Comparison of ENCODE assay signal across 17 cellular contexts in genomic region chr11:105968021-105968697, GRCh38. TPM values are rescaled to one million over a fixed set of nuclear protein-coding genes. Genes with fewer than 3 reads are reported as not detected.
DNase-seq lines count a peak whose midpoint lies in the region; ATAC-seq, FAIRE-seq and TF ChIP-seq lines count a peak whose summit lies in the region.
"Had no signal": no experiment of that assay in that cellular context is flagged by ENCODE, and none has a peak within 500 bp of the region (broad histone marks: within the 10 kb centered on the region; RNA-seq: fewer than 3 reads in every experiment).

No MANE protein-coding gene starts in this region.

- DNase-seq in ELR (ENCODE audit: low read depth) (peak; percentile 68), PC-3 (peak; percentile 79), endothelial cell of umbilical vein (ENCODE audit: low read depth, low spot score) (no peak), mesothelial cell of epicardium (ENCODE audit: low spot score in 2 of 2, unreplicated experiment in 2 of 2) (no peak), cortex of kidney (lab: John Stamatoyannopoulos, UW) (no peak), NCI-H1048 (lab: John Stamatoyannopoulos, UW) (no peak), Karpas-422 (no peak)
- DNase-seq in effector memory CD8-positive, alpha-beta T cell = no peak
- DNase-seq: amniotic stem cell, BE2C, DND-41, MG63, NCI-H2029 treated with DMSO at 0.1 percent for 48 hours, SIG-M5, testis had no signal

- H3K9me3 ChIP-seq in PC-3 (ENCODE audit: low read length) = no peaks in the 10 kb centered on the region
- no peaks in the 10 kb centered on the region for H3K9me3 ChIP-seq in endothelial cell of umbilical vein (replicated peaks; ENCODE audit: control insufficient read depth, insufficient read depth, low read length)
- H3K9me3 ChIP-seq in Karpas-422 (ENCODE audit: low read length) = no peaks in the 10 kb centered on the region
- H3K9me3 ChIP-seq: BE2C, gastroesophageal sphincter, MG63, testis had no signal

- peaks cover 10% of the 10 kb centered on the region for H3K4me1 ChIP-seq in PC-3 (ENCODE audit: insufficient read depth, low read length)
- no peaks in the 10 kb centered on the region for H3K4me1 ChIP-seq in endothelial cell of umbilical vein (ENCODE audit: control insufficient read depth, extremely low read depth, insufficient read depth, low read length)
- H3K4me1 ChIP-seq in Karpas-422 (ENCODE audit: low read length) = no peaks in the 10 kb centered on the region
- H3K4me1 ChIP-seq: BE2C, gastroesophageal sphincter, parathyroid adenoma, testis had no signal

- H3K27me3 Mint-ChIP-seq in mesothelial cell of epicardium (ENCODE audit: low read depth) = no peaks in the 10 kb centered on the region
- H3K27me3 Mint-ChIP-seq in effector memory CD8-positive, alpha-beta T cell = no peaks in the 10 kb centered on the region

- H3K4me1 Mint-ChIP-seq in mesothelial cell of epicardium = no peaks in the 10 kb centered on the region
- H3K4me1 Mint-ChIP-seq in effector memory CD8-positive, alpha-beta T cell (ENCODE audit: low read depth in 2 of 2) = no peaks in the 10 kb centered on the region

- no peak for TF ChIP-seq POLR2A in endothelial cell of umbilical vein (IDR thresholded peaks at IDR 0.05; ENCODE audit: low read depth, low read length)

- H3K4me3 Mint-ChIP-seq in mesothelial cell of epicardium = no peak overlapping the region
- no peak overlapping the region for H3K4me3 Mint-ChIP-seq in effector memory CD8-positive, alpha-beta T cell

- no peak overlapping the region for H3K4me3 ChIP-seq in PC-3 (ENCODE audit: low read length)
- H3K4me3 ChIP-seq in endothelial cell of umbilical vein (replicated peaks in 1 of 3; ENCODE audit: insufficient read depth in 1 of 3, low read depth in 1 of 3, low read length in 3 of 3) = no peak overlapping the region
- no peak overlapping the region for H3K4me3 ChIP-seq in Karpas-422 (ENCODE audit: low read length)
- H3K4me3 ChIP-seq: gastroesophageal sphincter, MG63, testis had no signal

- no peaks in the 10 kb centered on the region for H3K9me3 Mint-ChIP-seq in mesothelial cell of epicardium
- no peaks in the 10 kb centered on the region for H3K9me3 Mint-ChIP-seq in effector memory CD8-positive, alpha-beta T cell

- TF ChIP-seq CTCF in PC-3 (conservative IDR thresholded peaks at IDR 0.05; ENCODE audit: low read depth, low read length) = no peak
- no peak for TF ChIP-seq CTCF in endothelial cell of umbilical vein (IDR thresholded peaks at IDR 0.05; ENCODE audit: extremely low read depth in 1 of 2, insufficient read depth in 1 of 2, low read depth in 1 of 2, low read length in 2 of 2)
- TF ChIP-seq CTCF in mesothelial cell of epicardium (IDR thresholded peaks at IDR 0.05; ENCODE audit: unreplicated experiment) = no peak

- peak; percentile 100 for ATAC-seq in PC-3
- ATAC-seq in effector memory CD8-positive, alpha-beta T cell (replicated peaks) = no peak
- ATAC-seq: gastroesophageal sphincter had no signal

- H3K4me2 ChIP-seq in PC-3 (ENCODE audit: low read length) = peak overlapping the region; percentile 7; the same call in 1 of the 2 replicates
- H3K4me2 ChIP-seq in endothelial cell of umbilical vein (ENCODE audit: insufficient read depth, low read length) = no peak overlapping the region
- no peak overlapping the region for H3K4me2 ChIP-seq in Karpas-422 (ENCODE audit: low read depth, low read length, poor library complexity, severe bottlenecking)

- intact Hi-C loops in PC-3 (cut with micrococcal nuclease) (no loop called here), endothelial cell of umbilical vein (cut with micrococcal nuclease) (no loop called here)

- dilution Hi-C loops in endothelial cell of umbilical vein (cut with MboI; ENCODE audit: extremely low pct_ligation_motif_present, low sequenced_read_pairs) = no loop called here

- H3K9me2 ChIP-seq in PC-3 (replicated peaks; ENCODE audit: low read length) (no peaks in the 10 kb centered on the region), Karpas-422 (replicated peaks; ENCODE audit: insufficient read depth, low read length) (no peaks in the 10 kb centered on the region)

- CTCF ChIA-PET in PC-3 (lab: Charles Lee) = no interaction called here
- CTCF ChIA-PET in endothelial cell of umbilical vein (lab: Charles Lee) = no interaction called here

- no peaks in the 10 kb centered on the region for H3F3A ChIP-seq in PC-3 (ENCODE audit: low read length, unreplicated experiment)

- H3K27me3 ChIP-seq in PC-3 (ENCODE audit: low read length) = no peaks in the 10 kb centered on the region
- H3K27me3 ChIP-seq in endothelial cell of umbilical vein (ENCODE audit: control insufficient read depth in 2 of 2, insufficient read depth in 2 of 2, low read length in 2 of 2) = no peaks in the 10 kb centered on the region
- no peaks in the 10 kb centered on the region for H3K27me3 ChIP-seq in Karpas-422 (ENCODE audit: low read length)
- H3K27me3 ChIP-seq: BE2C, gastroesophageal sphincter, MG63, testis had no signal

- H3K36me3 Mint-ChIP-seq in mesothelial cell of epicardium = no peaks in the 10 kb centered on the region
- H3K36me3 Mint-ChIP-seq in effector memory CD8-positive, alpha-beta T cell (ENCODE audit: insufficient read depth) = no peaks in the 10 kb centered on the region

- BruUV-seq in PC-3 (replicated peaks; lab: Mats Ljungman, UMichigan) = no TSS peak
- no TSS peak for BruUV-seq in endothelial cell of umbilical vein (replicated peaks; lab: Mats Ljungman, UMichigan)

- H3K36me3 ChIP-seq in PC-3 (ENCODE audit: low read depth, low read length) (no peaks in the 10 kb centered on the region), endothelial cell of umbilical vein (ENCODE audit: control insufficient read depth in 2 of 2, extremely low read depth in 1 of 2, insufficient read depth in 2 of 2, low read length in 2 of 2) (no peaks in the 10 kb centered on the region), Karpas-422 (ENCODE audit: insufficient read depth, low read length) (no peaks in the 10 kb centered on the region)
- H3K36me3 ChIP-seq: BE2C, gastroesophageal sphincter, MG63 had no signal

- peak overlapping the region; percentile 6 for H3K27ac Mint-ChIP-seq in mesothelial cell of epicardium
- H3K27ac Mint-ChIP-seq in effector memory CD8-positive, alpha-beta T cell = no peak overlapping the region

- POLR2A ChIA-PET in PC-3 (lab: Charles Lee; ENCODE audit: unreplicated experiment) (no interaction called here), endothelial cell of umbilical vein (lab: Charles Lee) (no interaction called here)

- H3K9me1 ChIP-seq in endothelial cell of umbilical vein (replicated peaks; ENCODE audit: control insufficient read depth, extremely low read depth, insufficient read depth, low read length) = no peaks in the 10 kb centered on the region

- peak; percentile 76 for FAIRE-seq in endothelial cell of umbilical vein (lab: Jason Lieb, UNC)

- H3K9ac ChIP-seq in PC-3 (ENCODE audit: low read length) (no peak overlapping the region), endothelial cell of umbilical vein (replicated peaks; ENCODE audit: extremely low read depth, insufficient read depth, low read length) (no peak overlapping the region), Karpas-422 (ENCODE audit: low read length) (no peak overlapping the region)
- H3K9ac ChIP-seq: parathyroid adenoma had no signal

- H2AFZ ChIP-seq in PC-3 (ENCODE audit: low read length) (no peak overlapping the region), endothelial cell of umbilical vein (ENCODE audit: low read depth, low read length) (no peak overlapping the region), Karpas-422 (ENCODE audit: low read length) (no peak overlapping the region)
- H2AFZ ChIP-seq: parathyroid adenoma had no signal

- H3K27ac ChIP-seq in PC-3 (ENCODE audit: low read length) (no peak overlapping the region), endothelial cell of umbilical vein (ENCODE audit: insufficient read depth, low read depth, low read length) (no peak overlapping the region), Karpas-422 (ENCODE audit: low read length) (no peak overlapping the region)
- H3K27ac ChIP-seq: gastroesophageal sphincter, parathyroid adenoma, testis had no signal

- H3K79me2 ChIP-seq in PC-3 (ENCODE audit: low read length) (no peaks in the 10 kb centered on the region), endothelial cell of umbilical vein (ENCODE audit: control insufficient read depth, insufficient read depth, low read length) (no peaks in the 10 kb centered on the region), Karpas-422 (ENCODE audit: low read length) (no peaks in the 10 kb centered on the region)
- H3K79me2 ChIP-seq: parathyroid adenoma had no signal

- no peaks in the 10 kb centered on the region for H4K20me1 ChIP-seq in PC-3 (ENCODE audit: low read length)
- H4K20me1 ChIP-seq in endothelial cell of umbilical vein (replicated peaks; ENCODE audit: control insufficient read depth, extremely low read depth, insufficient read depth, low read length) = no peaks in the 10 kb centered on the region
- H4K20me1 ChIP-seq in Karpas-422 (ENCODE audit: insufficient read depth, low read depth, low read length) = no peaks in the 10 kb centered on the region

TF ChIP-seq in endothelial cell of umbilical vein, 7 proteins besides CTCF, POLR2A, EP300 and RAD21:
- peak; percentile 38 for TF ChIP-seq FOS (IDR thresholded peaks at IDR 0.05; ENCODE audit: borderline replicate concordance, insufficient read depth, low read length)
- TF ChIP-seq POLR2AphosphoS5 (IDR thresholded peaks at IDR 0.05; ENCODE audit: insufficient read depth, low read depth, low read length) = no peak

RNA-seq across cellular contexts. Expression of gene MSANTD4, which starts 53.9 kb away (rescaled TPM):
- total RNA-seq in PC-3 (2014; rRNA removed) = 18.0 and 33.7 TPM in 2 replicates
- total RNA-seq in endothelial cell of umbilical vein = 13.8 and 15.0 TPM in 2 replicates
- 3.3 and 3.9 TPM in 2 replicates for polyA plus RNA-seq in endothelial cell of umbilical vein
- polyA plus RNA-seq in endothelial cell of umbilical vein (2011; cell fraction: cytosol; rRNA removed) = 4.5 and 4.6 TPM in 2 replicates
- 5.8 and 7.7 TPM in 2 replicates for polyA plus RNA-seq in endothelial cell of umbilical vein (2011; cell fraction: nucleus; rRNA removed)
- 14.1 and 17.6 TPM in 2 replicates for polyA plus RNA-seq in endothelial cell of umbilical vein (2012)
- polyA minus RNA-seq in endothelial cell of umbilical vein = 4.9 and 5.9 TPM in 2 replicates
- polyA minus RNA-seq in endothelial cell of umbilical vein (2011; cell fraction: cytosol; rRNA and poly(A)+ RNA removed) = 5.2 TPM
- polyA minus RNA-seq in endothelial cell of umbilical vein (2011; cell fraction: nucleus; rRNA and poly(A)+ RNA removed) = 7.9 and 9.5 TPM in 2 replicates
- 22.9 to 24.8 TPM (median 24.4 TPM) in 3 replicates for total RNA-seq in mesothelial cell of epicardium
- 59.6 and 62.8 TPM in 2 replicates for total RNA-seq in Karpas-422 (2014; rRNA removed; shearing (Covaris generic); ENCODE audit: low replicate concordance)

Comparison
In these comparisons a context has a peak if more than half of its experiments do, and no peak if none do; other contexts are left out.
1. DNase-seq: peak in ELR (single experiment) and PC-3 (single experiment); none in endothelial cell of umbilical vein (single experiment), mesothelial cell of epicardium (0 of 2), effector memory CD8-positive, alpha-beta T cell (0 of 3), cortex of kidney (single experiment), NCI-H1048 (single experiment) and Karpas-422 (single experiment).